11 cellular contexts compared by ENCODE assay signal in the genomic region with DNA sequence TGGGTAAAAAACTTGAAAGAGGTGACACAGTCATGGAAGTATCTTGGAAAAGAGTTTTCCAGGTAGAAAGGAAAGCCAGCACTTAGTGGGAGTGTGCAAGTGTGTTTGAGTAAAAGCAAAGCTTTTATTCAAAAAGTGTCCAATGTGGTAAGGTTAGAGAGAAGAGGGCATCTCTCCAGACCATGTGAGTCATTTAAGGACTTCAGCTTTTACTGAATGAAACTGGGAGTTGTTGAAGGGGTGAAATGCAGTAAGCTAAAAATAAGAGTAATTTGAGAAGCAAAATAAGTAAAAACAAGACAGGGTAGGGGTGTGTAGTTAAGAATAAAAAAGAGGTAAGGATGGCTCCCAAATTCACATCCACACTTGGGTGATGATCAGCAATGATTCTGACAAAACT.
DNase-seq lines count a peak whose midpoint lies in the region; ATAC-seq and TF ChIP-seq lines count a peak whose summit lies in the region.
"Had no signal": no experiment of that assay in that cellular context is flagged by ENCODE, and none has a peak within 500 bp of the region (broad histone marks: within the 10 kb centered on the region; RNA-seq: fewer than 3 reads in every experiment).

No MANE protein-coding gene starts in this region.

- peak overlapping the region; percentile 71 for H3K4me2 ChIP-seq in OCI-LY3 (ENCODE audit: low read length)

- H3K36me3 ChIP-seq in OCI-LY3 (replicated peaks; ENCODE audit: low read depth, low read length), result no peaks in the 10 kb centered on the region
- H3K36me3 ChIP-seq in body of pancreas (replicated peaks in 1 of 2; ENCODE audit: insufficient read depth in 1 of 2, low read depth in 2 of 2), result no peaks in the 10 kb centered on the region

- no peaks in the 10 kb centered on the region for H3K9me3 ChIP-seq in OCI-LY3 (ENCODE audit: insufficient read depth, low read length)
- no peaks in the 10 kb centered on the region for H3K9me3 ChIP-seq in body of pancreas

- H3K9ac ChIP-seq in OCI-LY3 (ENCODE audit: low read length), result no peak overlapping the region

- H3K4me3 ChIP-seq in OCI-LY3 (ENCODE audit: low read length) (peak overlapping the region; percentile 31), body of pancreas (no peak overlapping the region)

- peaks cover 23% of the 10 kb centered on the region for H3K4me1 ChIP-seq in OCI-LY3 (ENCODE audit: low read length)
- no peaks in the 10 kb centered on the region for H3K4me1 ChIP-seq in body of pancreas

- no peak for TF ChIP-seq POLR2A in body of pancreas (IDR thresholded peaks at IDR 0.05)

- DNase-seq in GM13977 (ENCODE audit: low spot score) (peak; percentile 15), activated gamma-delta T cell treated with Interleukin-2 at 50 U/mL for 16 hours (no peak), GM19238 (ENCODE audit: insufficient read length, low spot score) (no peak), DMS114 treated with DMSO at 0.1 percent for 48 hours (lab: John Stamatoyannopoulos, UW; ENCODE audit: unreplicated experiment) (no peak), body of pancreas (no peak)
- DNase-seq: activated CD4-positive, alpha-beta T cell treated with anti-CD3 and anti-CD28 coated beads for 4 hours; NCI-H187 had no signal

- peak; percentile 99 for ATAC-seq in GM21360 (IDR thresholded peaks at IDR 0.05; ENCODE audit: unreplicated experiment)
- peak; percentile 96 for ATAC-seq in HG02981 (IDR thresholded peaks at IDR 0.05; ENCODE audit: unreplicated experiment)
- no peak for ATAC-seq in body of pancreas
- ATAC-seq: Right ventricle myocardium inferior had no signal

- intact Hi-C loops in body of pancreas (cut with DNase I), result no loop called here

- no peak overlapping the region for H2AFZ ChIP-seq in OCI-LY3 (ENCODE audit: low read depth, low read length)

- TF ChIP-seq CTCF in GM13977 (IDR thresholded peaks at IDR 0.05; ENCODE audit: extremely low read depth, insufficient read depth, missing control alignments), result no peak
- TF ChIP-seq CTCF in OCI-LY3 (IDR thresholded peaks at IDR 0.05; ENCODE audit: low read depth, low read length), result no peak
- no peak for TF ChIP-seq CTCF in body of pancreas (IDR thresholded peaks at IDR 0.05)

- H3K79me2 ChIP-seq in OCI-LY3 (ENCODE audit: low read length), result no peaks in the 10 kb centered on the region

- in situ Hi-C loops in GM13977 (cut with MboI; ENCODE audit: low pct_unique_long_range_greater_than_20kb, low sequenced_read_pairs, unreplicated experiment), result no loop called here

- H4K20me1 ChIP-seq in OCI-LY3 (ENCODE audit: insufficient read depth, low read length), result no peaks in the 10 kb centered on the region

- H3K27me3 ChIP-seq in OCI-LY3 (ENCODE audit: low read depth, low read length) (peaks cover 18% of the 10 kb centered on the region; the same call in 1 of the 2 replicates), body of pancreas (no peaks in the 10 kb centered on the region)

- H3K27ac ChIP-seq in OCI-LY3 (ENCODE audit: low read length) (no peak overlapping the region), body of pancreas (no peak overlapping the region)
